8 cellular contexts compared by ENCODE assay signal in genomic region chr13:29454931-29455481, GRCh38.
DNase-seq lines count a peak whose midpoint lies in the region; ATAC-seq and TF ChIP-seq lines count a peak whose summit lies in the region.

No MANE protein-coding gene starts in this region.

- peaks cover 18% of the 10 kb centered on the region for H3K4me1 ChIP-seq in RWPE2 (ENCODE audit: insufficient read depth, poor library complexity, severe bottlenecking)

- no peak overlapping the region for H3K4me3 ChIP-seq in RWPE2 (ENCODE audit: severe bottlenecking)

- H3K36me3 ChIP-seq in RWPE2 (ENCODE audit: low read depth), result no peaks in the 10 kb centered on the region

- no peak overlapping the region for H3K27ac ChIP-seq in RWPE2 (ENCODE audit: poor library complexity, severe bottlenecking)

- no peaks in the 10 kb centered on the region for H3K27me3 ChIP-seq in RWPE2 (ENCODE audit: insufficient read depth, poor library complexity, severe bottlenecking)

- TF ChIP-seq CTCF in GM12872 (IDR thresholded peaks at IDR 0.05; ENCODE audit: insufficient read depth, low read depth, low read length) (peak; percentile 81), RWPE2 (IDR thresholded peaks at IDR 0.05; ENCODE audit: poor library complexity, severe bottlenecking) (peak; percentile 19)

- H3K9me3 ChIP-seq in RWPE2 (ENCODE audit: severe bottlenecking), result no peaks in the 10 kb centered on the region

- DNase-seq in RWPE2 (ENCODE audit: low spot score) (peak; percentile 76), iPS-NIHi11 (ENCODE audit: low spot score) (peak; percentile 55), NK-92 (lab: John Stamatoyannopoulos, UW; ENCODE audit: unreplicated experiment) (no peak)
- no peak for DNase-seq in activated CD4-positive, CD25-positive, alpha-beta regulatory T cell treated with anti-CD3 and anti-CD28 coated beads, Interleukin-2, amount 50 U/mL, for 72 hours
- no peak for DNase-seq in stimulated activated naive CD4-positive, alpha-beta T cell (lab: John Stamatoyannopoulos, UW)

- peak; percentile 59 for ATAC-seq in HG02571 (IDR thresholded peaks at IDR 0.05; ENCODE audit: unreplicated experiment)
- ATAC-seq in RWPE2 (ENCODE audit: low read depth), result peak; percentile 80
- no peak for ATAC-seq in GM21576 (IDR thresholded peaks at IDR 0.05; ENCODE audit: unreplicated experiment)

Comparison
In these comparisons a context has a peak if more than half of its experiments do, and no peak if none do; other contexts are left out.
1. DNase-seq: peak in RWPE2 (single experiment) and iPS-NIHi11 (single experiment); none in NK-92 (single experiment), activated CD4-positive, CD25-positive, alpha-beta regulatory T cell treated with anti-CD3 and anti-CD28 coated beads, Interleukin-2, amount 50 U/mL, for 72 hours (single experiment) and stimulated activated naive CD4-positive, alpha-beta T cell (0 of 6).